28 cellular contexts compared by ENCODE assay signal in the genomic region with DNA sequence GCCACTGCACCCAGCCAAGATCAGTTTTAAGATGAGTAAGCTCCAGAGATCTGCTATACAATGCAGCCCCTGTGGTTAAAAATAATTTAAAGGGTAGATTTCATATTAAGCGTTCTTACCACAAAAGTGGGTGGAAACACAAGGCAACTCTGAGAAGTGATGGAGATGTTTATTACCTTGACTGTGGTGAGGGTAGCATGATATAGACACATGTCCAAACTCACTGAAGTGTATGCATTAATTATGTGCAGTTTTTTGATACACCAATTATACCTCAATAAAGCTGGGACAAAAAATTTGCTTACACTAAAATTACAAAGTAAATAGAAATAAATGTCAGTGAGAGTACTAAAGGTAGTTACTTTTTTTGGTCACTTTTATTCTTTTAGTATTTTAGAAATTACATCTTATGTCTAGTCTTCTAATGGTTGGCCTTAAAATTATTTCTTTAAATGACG.
"Had no signal": no experiment of that assay in that cellular context is flagged by ENCODE, and none has a peak within 500 bp of the region (broad histone marks: within the 10 kb centered on the region; RNA-seq: fewer than 3 reads in every experiment).

No MANE protein-coding gene starts in this region.

- ATAC-seq: activated naive CD4-positive, alpha-beta T cell treated with anti-CD3 and anti-CD28 coated beads, Interleukin-2, amount 50 U/mL, for 72 hours; body of pancreas; Panc1; Right ventricle myocardium inferior; SK-N-SH treated with all-trans-retinoic acid at 6 μM for 48 hours had no signal

- H3K36me3 ChIP-seq: adrenal gland, breast epithelium, WERI-Rb-1 had no signal

- H3K4me1 ChIP-seq: adrenal gland, body of pancreas, breast epithelium had no signal

- H3K9me3 ChIP-seq: adrenal gland, body of pancreas, breast epithelium had no signal

- H3K27me3 ChIP-seq: adrenal gland, body of pancreas, breast epithelium had no signal

- H3K27ac ChIP-seq: adrenal gland, body of pancreas, breast epithelium, RWPE1, WERI-Rb-1 had no signal

- DNase-seq: activated CD4-positive, alpha-beta memory T cell treated with anti-CD3 and anti-CD28 coated beads, Interleukin-2, amount 10 ng/mL, durations not matched to agents 7 days and 5 days; activated CD4-positive, alpha-beta T cell treated with anti-CD3 and anti-CD28 coated beads for 1 hour; activated CD4-positive, alpha-beta T cell treated with anti-CD3 and anti-CD28 coated beads for 48 hours; activated CD4-positive, CD25-positive, alpha-beta regulatory T cell; activated gamma-delta T cell treated with Interleukin-2 at 50 U/mL for 16 hours; activated naive CD4-positive, alpha-beta T cell treated with anti-CD3 and anti-CD28 coated beads for 36 hours; activated T-cell treated with anti-CD3 and anti-CD28 coated beads, Interleukin-2, amount 50 U/mL, for 24 hours; adrenal gland; body of pancreas; NCI-H1105; NCI-H1417 treated with DMSO at 0.1 percent for 48 hours; NCI-H187 treated with DMSO at 0.1 percent for 48 hours; NCI-H2081; NCI-H2171 treated with DMSO at 0.1 percent for 48 hours; NCI-H226; NCI-H446 treated with DMSO at 0.1 percent for 48 hours; NCI-H524; NCI-H69; NCI-H82; SIG-M5; T1000; WERI-Rb-1 had no signal

- H3K4me3 ChIP-seq: adrenal gland, body of pancreas, breast epithelium had no signal
